In genomic region chr10:114771157-114771556, GRCh38 we compare ENCODE assay signal across 9 cellular contexts.
"Had no signal": no experiment of that assay in that cellular context is flagged by ENCODE, and none has a peak within 500 bp of the region (broad histone marks: within the 10 kb centered on the region; RNA-seq: fewer than 3 reads in every experiment).

No MANE protein-coding gene starts in this region.

- FAIRE-seq: H1, H54, HTR-8/SVneo, K562 had no signal

- H2AFZ ChIP-seq: GM23338 had no signal

- H3K4me2 ChIP-seq: GM23338 had no signal

- ATAC-seq: GM23338, K562 had no signal

- DNase-seq: H9, HCEC 1CT, IMR-90, KG1 had no signal

- H3K4me3 ChIP-seq: GM23338, K562 had no signal
